In genomic region chr14:99241314-99242035, GRCh38 we compare ENCODE assay signal across 8 cellular contexts. TPM values are rescaled to one million over a fixed set of nuclear protein-coding genes. Genes with fewer than 3 reads are reported as not detected.
DNase-seq lines count a peak whose midpoint lies in the region; ATAC-seq and TF ChIP-seq lines count a peak whose summit lies in the region.

No MANE protein-coding gene starts in this region.

- no peak overlapping the region for H3K4me3 ChIP-seq in esophagus muscularis mucosa

- H3K4me1 ChIP-seq in esophagus muscularis mucosa = peaks cover 5 to 11% (median 10%) of the 10 kb centered on the region in 4 donors

- H3K27me3 ChIP-seq in esophagus muscularis mucosa = peaks cover 0 to 48% (median 6%) of the 10 kb centered on the region in 4 donors

- peaks cover 0 to 3% (median 0%) of the 10 kb centered on the region in 4 donors for H3K9me3 ChIP-seq in esophagus muscularis mucosa

- peak overlapping the region; percentile 99 for H3K27ac Mint-ChIP-seq in activated CD8-positive, alpha-beta T cell treated with anti-CD3 and anti-CD28 coated beads for 36 hours
- H3K27ac Mint-ChIP-seq in stimulated activated naive CD8-positive, alpha-beta T cell treated with anti-CD3 and anti-CD28 coated beads, Interleukin-15, amount 100 ng/mL, for 72 hours = peak overlapping the region; percentile 93 to 97

- WGBS in esophagus muscularis mucosa = 58% methylated on average over 18 of the region's 18 CpGs

- peaks cover 67% of the 10 kb centered on the region for H3K4me1 Mint-ChIP-seq in activated CD8-positive, alpha-beta T cell treated with anti-CD3 and anti-CD28 coated beads for 36 hours (ENCODE audit: low read depth)
- H3K4me1 Mint-ChIP-seq in stimulated activated naive CD8-positive, alpha-beta T cell treated with anti-CD3 and anti-CD28 coated beads, Interleukin-15, amount 100 ng/mL, for 72 hours = peaks cover 83% of the 10 kb centered on the region

- no peaks in the 10 kb centered on the region for H3K9me3 Mint-ChIP-seq in activated CD8-positive, alpha-beta T cell treated with anti-CD3 and anti-CD28 coated beads for 36 hours
- H3K9me3 Mint-ChIP-seq in stimulated activated naive CD8-positive, alpha-beta T cell treated with anti-CD3 and anti-CD28 coated beads, Interleukin-15, amount 100 ng/mL, for 72 hours = no peaks in the 10 kb centered on the region

- no peaks in the 10 kb centered on the region for H3K27me3 Mint-ChIP-seq in activated CD8-positive, alpha-beta T cell treated with anti-CD3 and anti-CD28 coated beads for 36 hours
- H3K27me3 Mint-ChIP-seq in stimulated activated naive CD8-positive, alpha-beta T cell treated with anti-CD3 and anti-CD28 coated beads, Interleukin-15, amount 100 ng/mL, for 72 hours = no peaks in the 10 kb centered on the region

- intact Hi-C loops in activated CD8-positive, alpha-beta T cell treated with anti-CD3 and anti-CD28 coated beads for 36 hours (cut with micrococcal nuclease) = no loop called here
- intact Hi-C loops in esophagus muscularis mucosa (cut with DNase I) = no loop called here

- H3K4me3 Mint-ChIP-seq in activated CD8-positive, alpha-beta T cell treated with anti-CD3 and anti-CD28 coated beads for 36 hours = peak overlapping the region; percentile 79
- H3K4me3 Mint-ChIP-seq in stimulated activated naive CD8-positive, alpha-beta T cell treated with anti-CD3 and anti-CD28 coated beads, Interleukin-15, amount 100 ng/mL, for 72 hours = peak overlapping the region; percentile 84 to 88

- TF ChIP-seq CTCF in activated CD8-positive, alpha-beta T cell treated with anti-CD3 and anti-CD28 coated beads for 36 hours (IDR thresholded peaks at IDR 0.05) = no peak
- TF ChIP-seq CTCF in esophagus muscularis mucosa (IDR thresholded peaks at IDR 0.05) = no peak

- peak overlapping the region; percentile 74 for H3K27ac ChIP-seq in epithelial cell of prostate
- no peak overlapping the region for H3K27ac ChIP-seq in esophagus muscularis mucosa (replicated peaks in 1 of 4)

- no peak for DNase-seq in activated CD4-positive, CD25-positive, alpha-beta regulatory T cell (lab: John Stamatoyannopoulos, UW)
- DNase-seq in activated CD8-positive, alpha-beta T cell treated with anti-CD3 and anti-CD28 coated beads for 36 hours = peak; percentile 66
- DNase-seq in epithelial cell of prostate (ENCODE audit: low read depth, low spot score) (no peak), OCI-M2 (lab: John Stamatoyannopoulos, UW; ENCODE audit: unreplicated experiment) (no peak), esophagus muscularis mucosa (ENCODE audit: extremely low spot score) (no peak)
- peak in 1 of 2 donors; percentile 14 for DNase-seq in stimulated activated naive CD8-positive, alpha-beta T cell treated with anti-CD3 and anti-CD28 coated beads, Interleukin-15, amount 100 ng/mL, for 72 hours

- no peaks in the 10 kb centered on the region for H3K36me3 ChIP-seq in esophagus muscularis mucosa

- CTCF ChIA-PET in activated CD8-positive, alpha-beta T cell treated with anti-CD3 and anti-CD28 coated beads for 36 hours (lab: Charles Lee) = interaction anchor here (0.6 to 17.6 kb wide), 8 partner anchors 10 to 53 kb away, joined by 3 to 189 read pairs (median 3); partner anchors contain the start of gene BCL11B

- peak; percentile 43 to 54 for ATAC-seq in activated CD4-positive, CD25-positive, alpha-beta regulatory T cell treated with anti-CD3 and anti-CD28 coated beads, Interleukin-2, amount 50 U/mL, for 24 hours
- ATAC-seq in activated CD8-positive, alpha-beta T cell treated with anti-CD3 and anti-CD28 coated beads for 36 hours = peak; percentile 28
- no peak for ATAC-seq in stimulated activated naive CD8-positive, alpha-beta T cell treated with anti-CD3 and anti-CD28 coated beads, Interleukin-15, amount 100 ng/mL, for 72 hours
- no peak for ATAC-seq in GM18861 (IDR thresholded peaks at IDR 0.05; ENCODE audit: unreplicated experiment)

- H3K36me3 Mint-ChIP-seq in activated CD8-positive, alpha-beta T cell treated with anti-CD3 and anti-CD28 coated beads for 36 hours (ENCODE audit: low read depth) = peaks cover 53% of the 10 kb centered on the region

- POLR2A ChIA-PET in activated CD8-positive, alpha-beta T cell treated with anti-CD3 and anti-CD28 coated beads for 36 hours (lab: Charles Lee) = interaction anchor here (0.7 to 23.8 kb wide), 11 partner anchors 9 to 57 kb away, joined by 3 to 496 read pairs (median 5); partner anchors contain the start of gene BCL11B

- TF ChIP-seq POLR2A in esophagus muscularis mucosa (IDR thresholded peaks at IDR 0.05; ENCODE audit: low read depth) = no peak

- no peak for TF ChIP-seq EP300 in esophagus muscularis mucosa (IDR thresholded peaks at IDR 0.05)

RNA-seq across cellular contexts. Expression of gene BCL11B, which starts 30.5 kb away (rescaled TPM):
- 10 to 100 TPM; 48.5 to 53.0 TPM for total RNA-seq in activated CD8-positive, alpha-beta T cell treated with anti-CD3 and anti-CD28 coated beads for 36 hours
- under 1 TPM; 0.34 to 0.65 (median 0.46) TPM for total RNA-seq in esophagus muscularis mucosa

Comparison
In these comparisons a context has a peak if more than half of its experiments do, and no peak if none do; other contexts are left out.
1. ATAC-seq: peak in activated CD4-positive, CD25-positive, alpha-beta regulatory T cell treated with anti-CD3 and anti-CD28 coated beads, Interleukin-2, amount 50 U/mL, for 24 hours (2 of 2) and activated CD8-positive, alpha-beta T cell treated with anti-CD3 and anti-CD28 coated beads for 36 hours (single experiment); none in stimulated activated naive CD8-positive, alpha-beta T cell treated with anti-CD3 and anti-CD28 coated beads, Interleukin-15, amount 100 ng/mL, for 72 hours (single experiment) and GM18861 (single experiment).
2. RNA of gene BCL11B, which starts 30.5 kb away (total RNA-seq): 48.5 to 53.0 TPM in activated CD8-positive, alpha-beta T cell treated with anti-CD3 and anti-CD28 coated beads for 36 hours; 0.34 to 0.65 TPM in esophagus muscularis mucosa; every median in the first group is over 10 times any median in the second.